Comparison of ENCODE assay signal across 8 cellular contexts in the genomic region with DNA sequence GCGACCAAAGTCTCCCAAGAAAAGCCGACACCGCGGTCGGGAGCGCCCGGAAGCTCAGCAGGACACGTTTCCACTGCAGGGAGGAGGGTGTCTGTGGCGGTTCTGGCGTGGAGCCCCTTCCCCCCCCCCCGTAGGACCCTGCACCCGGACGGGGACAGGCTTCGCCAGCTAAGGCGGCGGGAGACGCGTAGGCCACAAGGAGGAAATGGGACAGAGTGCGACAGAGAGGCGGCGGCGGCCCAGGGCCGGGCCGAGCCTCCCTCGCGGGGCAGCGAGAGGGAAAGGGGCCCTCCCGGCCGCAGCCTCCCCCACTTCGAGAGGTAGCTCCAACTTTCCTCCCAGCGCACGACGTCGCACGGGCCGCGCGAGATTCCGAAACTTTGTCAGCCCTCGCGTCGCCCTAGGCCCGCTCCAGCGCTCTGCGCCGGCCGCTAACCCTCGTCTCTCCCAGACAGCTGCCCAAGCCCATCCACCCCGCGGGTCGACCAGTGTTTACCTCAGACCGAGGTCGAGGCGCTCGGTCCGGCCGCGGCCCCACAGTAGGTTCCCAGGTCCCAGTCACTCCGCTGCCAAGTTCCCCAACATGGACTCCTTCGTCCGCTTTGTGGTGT. TPM values are rescaled to one million over a fixed set of nuclear protein-coding genes. Genes with fewer than 3 reads are reported as not detected.
DNase-seq lines count a peak whose midpoint lies in the region; ATAC-seq, FAIRE-seq and TF ChIP-seq lines count a peak whose summit lies in the region.

No MANE protein-coding gene starts in this region.

- H3K4me2 ChIP-seq in A549: peak overlapping the region; percentile 86

- peak overlapping the region; percentile 99 to 100 (median 99) for H3K27ac Mint-ChIP-seq in nephron

- TF ChIP-seq POLR2A in A549 (IDR thresholded peaks at IDR 0.05; ENCODE audit: low read length) (peak; percentile 27; the same call in 1 of the 2 replicates), esophagus squamous epithelium (IDR thresholded peaks at IDR 0.05) (no peak)

- POLR2A ChIA-PET in A549 (lab: Yijun Ruan, JAX): interaction anchor here (0.8 to 2.5 kb wide), 7 partner anchors 41 to 935 kb away, joined by 3 to 11 read pairs (median 3); no protein-coding TSS in a partner anchor

- H3K4me1 ChIP-seq in A549: peaks cover 31% of the 10 kb centered on the region
- peaks cover 21 to 54% (median 36%) of the 10 kb centered on the region in 3 donors for H3K4me1 ChIP-seq in esophagus squamous epithelium
- peaks cover 5 to 43% (median 42%) of the 10 kb centered on the region in 5 donors for H3K4me1 ChIP-seq in subcutaneous abdominal adipose tissue (ENCODE audit: control insufficient read depth in 5 of 5, insufficient read depth in 5 of 5, low read length in 5 of 5)

- H3K4me3 ChIP-seq in A549: peak overlapping the region; percentile 69
- peak overlapping the region; percentile 87 to 98 (median 94) for H3K4me3 ChIP-seq in esophagus squamous epithelium
- peak overlapping the region; percentile 86 to 97 (median 95) for H3K4me3 ChIP-seq in subcutaneous abdominal adipose tissue (ENCODE audit: low read depth in 1 of 5, low read length in 5 of 5)

- H3K27ac ChIP-seq in A549 (peak overlapping the region; percentile 90 to 97), esophagus squamous epithelium (peak overlapping the region; percentile 99 to 100 (median 99)), subcutaneous abdominal adipose tissue (ENCODE audit: low read depth, low read length) (peak overlapping the region; percentile 99)

- no peak; a peak in 1 of 5 replicates for TF ChIP-seq EP300 in A549 (IDR thresholded peaks at IDR 0.05)

- no peaks in the 10 kb centered on the region for H3K27me3 Mint-ChIP-seq in nephron (ENCODE audit: low read depth)

- H3K36me3 Mint-ChIP-seq in nephron (ENCODE audit: low read depth): peaks cover 19% of the 10 kb centered on the region

- H3K4me3 Mint-ChIP-seq in nephron: peak overlapping the region; percentile 90 to 96 (median 91)

- H3K27me3 ChIP-seq in esophagus squamous epithelium (no peaks in the 10 kb centered on the region), subcutaneous abdominal adipose tissue (ENCODE audit: control insufficient read depth in 5 of 5, insufficient read depth in 4 of 5, low read length in 5 of 5) (no peaks in the 10 kb centered on the region)

- no peak for TF ChIP-seq RAD21 in A549 (conservative IDR thresholded peaks at IDR 0.05 in 1 of 2, IDR thresholded peaks at IDR 0.05 in 1 of 2)

- peak overlapping the region; percentile 82 to 100 (median 99) for H3K9ac ChIP-seq in subcutaneous abdominal adipose tissue (ENCODE audit: low read length in 5 of 5)

- H3K9me3 ChIP-seq in A549 (no peaks in the 10 kb centered on the region), esophagus squamous epithelium (no peaks in the 10 kb centered on the region), subcutaneous abdominal adipose tissue (ENCODE audit: control insufficient read depth in 5 of 5, low read length in 5 of 5) (no peaks in the 10 kb centered on the region)

- 1% methylated on average over 24 of the region's 61 CpGs for WGBS in A549 (ENCODE audit: missing lambda C conversion rate)
- 0 to 1% methylated on average over 8 to 44 of the region's 61 CpGs for WGBS in esophagus squamous epithelium, 2 donors

- DNase-seq in A549 (ENCODE audit: low read depth in 1 of 2, low spot score in 1 of 2) (peak in 1 of 2 experiments; percentile 63), NCI-H526 (lab: John Stamatoyannopoulos, UW) (peak; percentile 48 to 86), activated T-cell treated with anti-CD3 and anti-CD28 coated beads for 24 hours (ENCODE audit: low read depth) (peak; percentile 30), esophagus squamous epithelium (lab: John Stamatoyannopoulos, UW) (no peak)

- TF ChIP-seq CTCF in A549 (IDR thresholded peaks at IDR 0.05) (no peak), esophagus squamous epithelium (IDR thresholded peaks at IDR 0.05) (no peak), nephron (IDR thresholded peaks at IDR 0.05; ENCODE audit: unreplicated experiment in 3 of 3) (no peak)

- ATAC-seq in A549 (peak; percentile 68 to 74), GM18519 (IDR thresholded peaks at IDR 0.05; ENCODE audit: low FRiP score, unreplicated experiment) (peak; percentile 16), HG03045 (IDR thresholded peaks at IDR 0.05; ENCODE audit: unreplicated experiment) (peak; percentile 38)

- intact Hi-C loops in esophagus squamous epithelium (cut with DNase I): no loop called here

- peaks cover 0 to 19% (median 0%) of the 10 kb centered on the region in 3 donors for H3K36me3 ChIP-seq in esophagus squamous epithelium
- peaks cover 0 to 5% (median 0%) of the 10 kb centered on the region in 5 donors for H3K36me3 ChIP-seq in subcutaneous abdominal adipose tissue (ENCODE audit: control insufficient read depth in 5 of 5, insufficient read depth in 5 of 5, low read length in 5 of 5)

- H3K9me3 Mint-ChIP-seq in nephron: no peaks in the 10 kb centered on the region

- CTCF ChIA-PET in A549 (lab: Yijun Ruan, JAX): interaction anchor here (0.8 to 4.5 kb wide), 7 partner anchors 10 to 383 kb away, joined by 3 to 19 read pairs (median 3); no protein-coding TSS in a partner anchor

- H3K4me1 Mint-ChIP-seq in nephron: peaks cover 59% of the 10 kb centered on the region

- FAIRE-seq in A549 (lab: Jason Lieb, UNC): no peak

TF ChIP-seq in A549, 52 proteins besides CTCF, POLR2A, EP300 and RAD21 (continues in another document):
- TF ChIP-seq, protein P1, sequence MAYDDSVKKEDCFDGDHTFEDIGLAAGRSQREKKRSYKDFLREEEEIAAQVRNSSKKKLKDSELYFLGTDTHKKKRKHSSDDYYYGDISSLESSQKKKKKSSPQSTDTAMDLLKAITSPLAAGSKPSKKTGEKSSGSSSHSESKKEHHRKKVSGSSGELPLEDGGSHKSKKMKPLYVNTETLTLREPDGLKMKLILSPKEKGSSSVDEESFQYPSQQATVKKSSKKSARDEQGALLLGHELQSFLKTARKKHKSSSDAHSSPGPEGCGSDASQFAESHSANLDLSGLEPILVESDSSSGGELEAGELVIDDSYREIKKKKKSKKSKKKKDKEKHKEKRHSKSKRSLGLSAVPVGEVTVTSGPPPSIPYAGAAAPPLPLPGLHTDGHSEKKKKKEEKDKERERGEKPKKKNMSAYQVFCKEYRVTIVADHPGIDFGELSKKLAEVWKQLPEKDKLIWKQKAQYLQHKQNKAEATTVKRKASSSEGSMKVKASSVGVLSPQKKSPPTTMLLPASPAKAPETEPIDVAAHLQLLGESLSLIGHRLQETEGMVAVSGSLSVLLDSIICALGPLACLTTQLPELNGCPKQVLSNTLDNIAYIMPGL (CRISPR knock-in tag; IDR thresholded peaks at IDR 0.05; ENCODE audit: borderline replicate concordance): peak; percentile 54; the same call in 1 of the 2 replicates
- TF ChIP-seq, protein P2, sequence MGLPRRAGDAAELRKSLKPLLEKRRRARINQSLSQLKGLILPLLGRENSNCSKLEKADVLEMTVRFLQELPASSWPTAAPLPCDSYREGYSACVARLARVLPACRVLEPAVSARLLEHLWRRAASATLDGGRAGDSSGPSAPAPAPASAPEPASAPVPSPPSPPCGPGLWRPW (IDR thresholded peaks at IDR 0.05): no peak
- no peak for TF ChIP-seq JUN (IDR thresholded peaks at IDR 0.05)
- TF ChIP-seq ZSCAN20 (CRISPR knock-in tag; IDR thresholded peaks at IDR 0.05): no peak
- TF ChIP-seq CEBPB (IDR thresholded peaks at IDR 0.05): no peak
- TF ChIP-seq FOSL2 (IDR thresholded peaks at IDR 0.05): no peak
- no peak for TF ChIP-seq FOSL2 (CRISPR knock-in tag; IDR thresholded peaks at IDR 0.05)
- TF ChIP-seq FOSB (CRISPR knock-in tag; IDR thresholded peaks at IDR 0.05): no peak
- TF ChIP-seq CHD2 (IDR thresholded peaks at IDR 0.05; ENCODE audit: low read length, partially characterized antibody): peak; percentile 16
- no peak for TF ChIP-seq NPAS2 (CRISPR knock-in tag; IDR thresholded peaks at IDR 0.05; ENCODE audit: borderline replicate concordance)
- TF ChIP-seq TP53 (CRISPR knock-in tag; IDR thresholded peaks at IDR 0.05): peak; percentile 69; the same call in 1 of the 2 replicates
- TF ChIP-seq CBX8 (IDR thresholded peaks at IDR 0.05): no peak
- TF ChIP-seq, protein P3, sequence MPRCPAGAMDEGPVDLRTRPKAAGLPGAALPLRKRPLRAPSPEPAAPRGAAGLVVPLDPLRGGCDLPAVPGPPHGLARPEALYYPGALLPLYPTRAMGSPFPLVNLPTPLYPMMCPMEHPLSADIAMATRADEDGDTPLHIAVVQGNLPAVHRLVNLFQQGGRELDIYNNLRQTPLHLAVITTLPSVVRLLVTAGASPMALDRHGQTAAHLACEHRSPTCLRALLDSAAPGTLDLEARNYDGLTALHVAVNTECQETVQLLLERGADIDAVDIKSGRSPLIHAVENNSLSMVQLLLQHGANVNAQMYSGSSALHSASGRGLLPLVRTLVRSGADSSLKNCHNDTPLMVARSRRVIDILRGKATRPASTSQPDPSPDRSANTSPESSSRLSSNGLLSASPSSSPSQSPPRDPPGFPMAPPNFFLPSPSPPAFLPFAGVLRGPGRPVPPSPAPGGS (IDR thresholded peaks at IDR 0.05): no peak
- TF ChIP-seq PHF8 (IDR thresholded peaks at IDR 0.05; ENCODE audit: borderline replicate concordance, low read depth): peak; percentile 96
- TF ChIP-seq BHLHE40 (IDR thresholded peaks at IDR 0.05; ENCODE audit: low read depth, low read length): no peak
- no peak; the same call in 1 of the 2 replicates for TF ChIP-seq KDM5A (IDR thresholded peaks at IDR 0.05)
- TF ChIP-seq MAFK (IDR thresholded peaks at IDR 0.05; ENCODE audit: partially characterized antibody): no peak

RNA-seq across cellular contexts. Expression of a gene that starts 0.4 kb away (rescaled TPM):
- polyA plus RNA-seq in A549 (2011; rRNA removed) (64.2 and 110 TPM in 2 replicates), A549 (2017; fragmentation: RNase III; extraction: RNeasy Plus Mini Kit Qiagen cat#74134 plus additional on column Dnase treatment) (43.0 to 44.4 TPM (median 43.2 TPM) in 3 replicates)
- polyA plus RNA-seq in A549 (2012; cell fraction: cytosol; rRNA removed): 19.9 and 20.0 TPM in 2 replicates
- 12.9 and 13.2 TPM in 2 replicates for polyA plus RNA-seq in A549 (2012; cell fraction: nucleus; rRNA removed)
- polyA minus RNA-seq in A549 (2011; rRNA and poly(A)+ RNA removed): 53.4 and 65.0 TPM in 2 replicates
- 100 to 1,000 TPM in 2 of 4 donors, 10 to 100 TPM in 2; 65.9 to 123 (median 101) TPM for total RNA-seq in esophagus squamous epithelium

Comparison
In these comparisons a context has a peak if more than half of its experiments do, and no peak if none do; other contexts are left out.
1. ATAC-seq: peak in every context shown above with its lines; median percentile 71 in A549; 38 in HG03045; 16 in GM18519.